Comparison of ENCODE assay signal across 10 cellular contexts in genomic region chr2:117607202-117607601, GRCh38.
"Had no signal": no experiment of that assay in that cellular context is flagged by ENCODE, and none has a peak within 500 bp of the region (broad histone marks: within the 10 kb centered on the region; RNA-seq: fewer than 3 reads in every experiment).

No MANE protein-coding gene starts in this region.

- FAIRE-seq: H1, H54 had no signal

- H2AFZ ChIP-seq: GM23338 had no signal

- H3K36me3 ChIP-seq: HAP-1 had no signal

- DNase-seq: HFFc6, KBM-7 had no signal

- H3K36me3 Mint-ChIP-seq: IgD-negative memory B cell had no signal

- H3K27me3 Mint-ChIP-seq: IgD-negative memory B cell had no signal

- H3K9me3 ChIP-seq: HAP-1 had no signal

- H3K4me3 Mint-ChIP-seq: GM23338, HFFc6, IgD-negative memory B cell had no signal

- H3K27ac ChIP-seq: HL-60, KMS-11 had no signal

- H3K4me1 Mint-ChIP-seq: IgD-negative memory B cell had no signal

- H3K9me3 Mint-ChIP-seq: GM23338, IgD-negative memory B cell had no signal

- ATAC-seq: GM23338, HCT116 had no signal

- H3K4me3 ChIP-seq: GM23338, HAP-1 had no signal

- H3K9ac ChIP-seq: KMS-11 had no signal

- H3K4me1 ChIP-seq: HAP-1 had no signal

- H3K4me2 ChIP-seq: GM23338, KMS-11 had no signal

- H3K27ac Mint-ChIP-seq: GM23338, HFFc6 had no signal
